In the genomic region with DNA sequence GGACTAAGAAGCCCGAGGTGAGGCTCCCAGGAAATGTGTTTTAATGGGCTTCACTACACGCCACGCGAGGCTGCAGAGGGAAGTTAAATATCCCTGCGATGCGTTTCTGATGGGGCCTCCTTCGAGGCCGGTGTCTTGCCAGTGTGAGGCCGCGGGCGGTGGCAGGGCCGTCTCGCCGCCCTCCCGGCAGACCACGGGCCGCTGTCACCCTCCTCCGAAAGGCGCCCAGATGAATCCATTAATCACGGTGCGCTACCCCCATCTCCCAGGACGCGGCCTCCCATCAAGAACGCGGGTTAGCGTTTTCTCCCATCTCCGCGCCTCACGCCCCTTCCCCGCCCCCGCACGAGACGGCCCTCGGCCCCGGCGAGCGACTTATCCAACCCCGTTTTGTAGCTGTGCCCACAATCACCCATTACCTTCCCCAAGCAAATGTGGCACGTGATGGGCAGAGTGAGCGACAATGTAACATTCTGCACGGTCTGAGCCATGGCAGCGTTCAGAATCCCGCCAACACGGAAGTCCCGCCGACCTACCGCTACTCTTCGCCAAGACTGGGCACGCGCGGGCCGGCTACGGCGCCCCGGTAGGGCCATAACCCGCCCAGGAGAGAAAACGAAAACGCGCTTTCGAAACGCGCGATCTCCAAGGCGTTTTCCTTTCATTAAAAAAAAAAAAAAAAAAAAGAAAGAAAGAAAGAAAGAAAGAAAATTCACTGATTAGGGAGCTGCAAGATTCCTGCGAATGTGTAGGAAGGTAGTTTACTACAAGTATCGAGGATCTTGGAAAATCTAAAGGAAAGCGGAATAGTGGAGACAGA, we compare ENCODE assay signal across 8 cellular contexts. TPM values are rescaled to one million over a fixed set of nuclear protein-coding genes. Genes with fewer than 3 reads are reported as not detected.
DNase-seq lines count a peak whose midpoint lies in the region; ATAC-seq and TF ChIP-seq lines count a peak whose summit lies in the region.

A gene with protein sequence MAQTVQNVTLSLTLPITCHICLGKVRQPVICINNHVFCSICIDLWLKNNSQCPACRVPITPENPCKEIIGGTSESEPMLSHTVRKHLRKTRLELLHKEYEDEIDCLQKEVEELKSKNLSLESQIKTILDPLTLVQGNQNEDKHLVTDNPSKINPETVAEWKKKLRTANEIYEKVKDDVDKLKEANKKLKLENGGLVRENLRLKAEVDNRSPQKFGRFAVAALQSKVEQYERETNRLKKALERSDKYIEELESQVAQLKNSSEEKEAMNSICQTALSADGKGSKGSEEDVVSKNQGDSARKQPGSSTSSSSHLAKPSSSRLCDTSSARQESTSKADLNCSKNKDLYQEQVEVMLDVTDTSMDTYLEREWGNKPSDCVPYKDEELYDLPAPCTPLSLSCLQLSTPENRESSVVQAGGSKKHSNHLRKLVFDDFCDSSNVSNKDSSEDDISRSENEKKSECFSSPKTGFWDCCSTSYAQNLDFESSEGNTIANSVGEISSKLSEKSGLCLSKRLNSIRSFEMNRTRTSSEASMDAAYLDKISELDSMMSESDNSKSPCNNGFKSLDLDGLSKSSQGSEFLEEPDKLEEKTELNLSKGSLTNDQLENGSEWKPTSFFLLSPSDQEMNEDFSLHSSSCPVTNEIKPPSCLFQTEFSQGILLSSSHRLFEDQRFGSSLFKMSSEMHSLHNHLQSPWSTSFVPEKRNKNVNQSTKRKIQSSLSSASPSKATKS (minus strand): TSS at position 526 of the 820 bp plus-strand sequence. CDS start 35 bp downstream, at position 491.

- peak within 1 kb of the TSS; percentile 72 to 79 for H3K9ac ChIP-seq in duodenal mucosa (ENCODE audit: low read depth in 1 of 2, low read length in 2 of 2)

- H3K27ac ChIP-seq in C4-2B (peak within 1 kb of the TSS; percentile 88), duodenal mucosa (ENCODE audit: low read depth, low read length) (no peak within 1 kb of the TSS), right lobe of liver (peak within 1 kb of the TSS; percentile 16 to 65 (median 51))

- TF ChIP-seq POLR2A in right lobe of liver (IDR thresholded peaks at IDR 0.05): peak; percentile 68

- DNase-seq in NCI-H748 treated with DMSO at 0.1 percent for 48 hours (lab: John Stamatoyannopoulos, UW) (peak; percentile 77), right lobe of liver (peak; percentile 92 to 97 (median 96))
- peak; percentile 89 to 91 for DNase-seq in activated CD4-positive, alpha-beta T cell treated with anti-CD3 and anti-CD28 coated beads, Interleukin-2, amount 50 U/mL, for 48 hours
- peak; percentile 92 for DNase-seq in stimulated activated CD4-positive, alpha-beta T cell treated with anti-CD3 and anti-CD28 coated beads, Interleukin-4, amount 100 ng/mL, for 24 hours

- H3K36me3 ChIP-seq in duodenal mucosa (ENCODE audit: control insufficient read depth in 1 of 2, insufficient read depth in 2 of 2, low read length in 2 of 2) (peaks cover 0 to 4% of the 10 kb centered on the region in 2 donors), right lobe of liver (no peaks in the 10 kb centered on the region)

- H3K4me3 ChIP-seq in duodenal mucosa (ENCODE audit: low read depth in 1 of 2, low read length in 2 of 2) (peak within 1 kb of the TSS; percentile 97 to 99), right lobe of liver (peak within 1 kb of the TSS; percentile 70 to 86 (median 84))

- H3K27me3 ChIP-seq in duodenal mucosa (ENCODE audit: control insufficient read depth in 1 of 2, insufficient read depth in 2 of 2, low read length in 2 of 2) (no peaks in the 10 kb centered on the region), right lobe of liver (no peaks in the 10 kb centered on the region)

- TF ChIP-seq CTCF in C4-2B (conservative IDR thresholded peaks at IDR 0.05): no peak
- no peak for TF ChIP-seq CTCF in right lobe of liver (IDR thresholded peaks at IDR 0.05)

- H3K4me1 ChIP-seq in duodenal mucosa (ENCODE audit: control insufficient read depth in 1 of 2, insufficient read depth in 2 of 2, low read length in 2 of 2): peaks cover 9 to 12% of the 10 kb centered on the region in 2 donors
- H3K4me1 ChIP-seq in right lobe of liver: peaks cover 0 to 10% (median 4%) of the 10 kb centered on the region in 4 donors

- H3K9me3 ChIP-seq in duodenal mucosa (ENCODE audit: control insufficient read depth in 1 of 2, low read length in 2 of 2): no peaks in the 10 kb centered on the region
- no peaks in the 10 kb centered on the region for H3K9me3 ChIP-seq in right lobe of liver

- ATAC-seq in GM19372 (IDR thresholded peaks at IDR 0.05; ENCODE audit: low read depth, unreplicated experiment): peak; percentile 64
- peak; percentile 77 for ATAC-seq in HG03521 (IDR thresholded peaks at IDR 0.05; ENCODE audit: unreplicated experiment)
- ATAC-seq in right lobe of liver: peak; percentile 97 to 99 (median 98)

- 0% methylated on average over 23 of the region's 67 CpGs for WGBS in right lobe of liver (ENCODE audit: insufficient coverage, low coverage, low lambda C conversion rate, missing lambda C conversion rate)

- intact Hi-C loops in right lobe of liver (cut with DNase I): no loop called here

RNA-seq across cellular contexts. Expression of the gene that starts here (rescaled TPM):
- 1 to 10 TPM; 1.7 to 3.6 (median 2.8) TPM for total RNA-seq in right lobe of liver
